ENCODE assay signal across 8 cellular contexts in genomic region chr9:136482793-136483588, GRCh38. TPM values are rescaled to one million over a fixed set of nuclear protein-coding genes. Genes with fewer than 3 reads are reported as not detected.
DNase-seq lines count a peak whose midpoint lies in the region; ATAC-seq and TF ChIP-seq lines count a peak whose summit lies in the region.

Gene SEC16A, minus strand, starts transcription at chr9:136483040. Its CDS starts 5,425 bp downstream, at chr9:136477615.

- H3K36me3 Mint-ChIP-seq in nephron (ENCODE audit: low read depth): peaks cover 8% of the 10 kb centered on the region

- H3K27me3 Mint-ChIP-seq in nephron (ENCODE audit: low read depth): no peaks in the 10 kb centered on the region

- peak within 1 kb of the TSS; percentile 93 to 99 (median 96) for H3K27ac Mint-ChIP-seq in nephron

- in situ Hi-C loops in HAP-1 (cut with MboI; ENCODE audit: low sequenced_read_pairs): no loop called here

- H3K4me1 ChIP-seq in HAP-1: peaks cover 12% of the 10 kb centered on the region; the same call in 1 of the 2 replicates

- H3K36me3 ChIP-seq in HAP-1 (replicated peaks) (peaks cover 16% of the 10 kb centered on the region), MG63 (peaks cover 8% of the 10 kb centered on the region)

- H3K27me3 ChIP-seq in HAP-1 (ENCODE audit: low read depth): no peaks in the 10 kb centered on the region
- no peaks in the 10 kb centered on the region for H3K27me3 ChIP-seq in MG63

- H3K4me3 ChIP-seq in HAP-1 (peak within 1 kb of the TSS; percentile 83), MG63 (peak within 1 kb of the TSS; percentile 92), fibroblast of the aortic adventitia (ENCODE audit: low read depth, low read length) (peak within 1 kb of the TSS; percentile 83)

- ATAC-seq in stimulated activated naive CD8-positive, alpha-beta T cell treated with anti-CD3 and anti-CD28 coated beads, Interleukin-15, Interleukin-2, amounts not matched to agents 100 U/mL and 50 U/mL, for 24 hours: peak; percentile 78

- H3K9me3 Mint-ChIP-seq in nephron: no peaks in the 10 kb centered on the region

- TF ChIP-seq CTCF in fibroblast of the aortic adventitia (IDR thresholded peaks at IDR 0.05; ENCODE audit: insufficient read depth, low read length) (no peak), nephron (IDR thresholded peaks at IDR 0.05; ENCODE audit: unreplicated experiment in 3 of 3) (no peak)

- H3K9me3 ChIP-seq in HAP-1 (no peaks in the 10 kb centered on the region), MG63 (no peaks in the 10 kb centered on the region)

- peaks cover 18% of the 10 kb centered on the region for H3K4me1 Mint-ChIP-seq in nephron

- DNase-seq in ELR (ENCODE audit: low read depth) (peak; percentile 98), HAP-1 (ENCODE audit: low spot score in 2 of 2) (peak; percentile 90 to 100), MG63 (peak; percentile 97), SHP77 (lab: John Stamatoyannopoulos, UW) (peak; percentile 92 to 96), fibroblast of the aortic adventitia (ENCODE audit: low read depth) (peak; percentile 99)
- peak; percentile 99 for DNase-seq in activated effector memory CD4-positive, alpha-beta T cell treated with Interleukin-2 at 50 U/mL for 16 hours
- DNase-seq in stimulated activated naive CD8-positive, alpha-beta T cell treated with anti-CD3 and anti-CD28 coated beads, Interleukin-15, Interleukin-2, amounts not matched to agents 100 U/mL and 50 U/mL, for 24 hours: peak; percentile 100

- peak within 1 kb of the TSS; percentile 95 to 98 (median 97) for H3K4me3 Mint-ChIP-seq in nephron

RNA-seq across cellular contexts. Expression of gene SEC16A, which starts in this region (rescaled TPM):
- 4.3 and 7.5 TPM in 2 replicates for total RNA-seq in MG63 (2014; rRNA removed; shearing (Covaris generic); ENCODE audit: low replicate concordance)
- total RNA-seq in fibroblast of the aortic adventitia (ENCODE audit: low replicate concordance): 23.8 and 39.4 TPM in 2 replicates

Comparison
In these comparisons a context has a peak if more than half of its experiments do, and no peak if none do; other contexts are left out.
1. Peak in every context shown above with its lines: DNase-seq, ATAC-seq and H3K4me3 ChIP-seq.